1 cellular context compared by ENCODE assay signal in genomic region chr9:85478847-85479246, GRCh38.
TF ChIP-seq lines count a peak whose summit lies in the region.

No MANE protein-coding gene starts in this region.

TF ChIP-seq in HepG2, 621 proteins besides CTCF, POLR2A, EP300 and RAD21 (continued from another document):
- no peak for TF ChIP-seq ATM (IDR thresholded peaks at IDR 0.05; ENCODE audit: borderline replicate concordance)
- TF ChIP-seq FOXJ3 (CRISPR knock-in tag; IDR thresholded peaks at IDR 0.05; ENCODE audit: borderline replicate concordance), result no peak
- TF ChIP-seq MNT (IDR thresholded peaks at IDR 0.05), result no peak
- no peak for TF ChIP-seq TBX3 (IDR thresholded peaks at IDR 0.05; ENCODE audit: borderline replicate concordance)
- no peak for TF ChIP-seq ATF5 (CRISPR knock-in tag; IDR thresholded peaks at IDR 0.05; ENCODE audit: low read depth)
- no peak for TF ChIP-seq SNAPC4 (CRISPR knock-in tag; IDR thresholded peaks at IDR 0.05)
- no peak for TF ChIP-seq ZXDC (CRISPR knock-in tag; IDR thresholded peaks at IDR 0.05)
- TF ChIP-seq ZFP1 (CRISPR knock-in tag; IDR thresholded peaks at IDR 0.05), result no peak
- TF ChIP-seq ZNF260 (CRISPR knock-in tag; IDR thresholded peaks at IDR 0.05; ENCODE audit: borderline replicate concordance, low read depth), result no peak
